In genomic region chr10:72800000-72800740, GRCh38 we compare ENCODE assay signal across 13 cellular contexts.
DNase-seq lines count a peak whose midpoint lies in the region; ATAC-seq, FAIRE-seq and TF ChIP-seq lines count a peak whose summit lies in the region.
"Had no signal": no experiment of that assay in that cellular context is flagged by ENCODE, and none has a peak within 500 bp of the region (broad histone marks: within the 10 kb centered on the region; RNA-seq: fewer than 3 reads in every experiment).

No MANE protein-coding gene starts in this region.

- no peak overlapping the region for H3K56ac ChIP-seq in H1 (replicated peaks; ENCODE audit: insufficient read length, low read depth, low read length)

- no peak overlapping the region for H4K5ac ChIP-seq in H1 (ENCODE audit: insufficient read length, low read depth, low read length)

- peak; percentile 9 for DNase-seq in NCI-H510A treated with DMSO at 0.1 percent for 48 hours (lab: John Stamatoyannopoulos, UW)
- no peak for DNase-seq in NCI-H510A (lab: John Stamatoyannopoulos, UW)
- DNase-seq in NCI-H748 treated with DMSO at 0.1 percent for 48 hours (lab: John Stamatoyannopoulos, UW): peak; percentile 3
- DNase-seq in H1 (ENCODE audit: low read depth in 1 of 2, low spot score in 2 of 2): no peak
- DNase-seq in small intestine: peak; percentile 37
- no peak for DNase-seq in C1 segment of cervical spinal cord (lab: John Stamatoyannopoulos, UW)
- no peak for DNase-seq in activated CD4-positive, alpha-beta T cell treated with anti-CD3 and anti-CD28 coated beads for 4 hours
- DNase-seq: activated CD4-positive, alpha-beta memory T cell treated with anti-CD3 and anti-CD28 coated beads for 36 hours; NCI-H2171 treated with DMSO at 0.1 percent for 48 hours; Right ventricle myocardium superior had no signal

- TF ChIP-seq RAD21 in H1 (IDR thresholded peaks at IDR 0.05 in 1 of 2, conservative IDR thresholded peaks at IDR 0.05 in 1 of 2; ENCODE audit: low read depth in 2 of 2, low read length in 2 of 2): no peak

- H3K27me3 ChIP-seq in H1 (replicated peaks in 1 of 4; ENCODE audit: control insufficient read depth in 3 of 4, extremely low read depth in 1 of 4, insufficient read depth in 3 of 4, low read length in 3 of 4) (no peaks in the 10 kb centered on the region), small intestine (ENCODE audit: control insufficient read depth in 2 of 2, insufficient read depth in 2 of 2, low read length in 2 of 2) (no peaks in the 10 kb centered on the region), gastroesophageal sphincter (no peaks in the 10 kb centered on the region)

- FAIRE-seq in H1 (lab: Jason Lieb, UNC): no peak
- peak; percentile 15 for FAIRE-seq in small intestine (lab: Jason Lieb, UNC)

- CTCF ChIA-PET in H1 (lab: Charles Lee; ENCODE audit: partially characterized antibody): interaction anchor here (2.2 kb wide), 1 partner anchor 34 kb away, joined by 5 read pairs; no protein-coding TSS in a partner anchor

- TF ChIP-seq CTCF in H1 (IDR thresholded peaks at IDR 0.05; ENCODE audit: control extremely low read depth in 1 of 3, insufficient read depth in 1 of 3, low read depth in 1 of 3, low read length in 3 of 3) (no peak), gastroesophageal sphincter (IDR thresholded peaks at IDR 0.05) (no peak)

- H3K79me2 ChIP-seq in H1 (ENCODE audit: control insufficient read depth in 1 of 2, insufficient read depth in 2 of 2, low read length in 2 of 2): peaks cover 0 to 25% of the 10 kb centered on the region in 2 experiments; a peak in 3 of 4 replicates

- H3K4me3 ChIP-seq in H1 (ENCODE audit: extremely low read depth in 1 of 4, insufficient read depth in 2 of 4, low read depth in 3 of 4, low read length in 4 of 4) (no peak overlapping the region), small intestine (ENCODE audit: low read depth in 1 of 2, low read length in 2 of 2) (no peak overlapping the region), gastroesophageal sphincter (no peak overlapping the region)
- H3K4me3 ChIP-seq: coronary artery had no signal

- H2BK12ac ChIP-seq in H1 (ENCODE audit: low read depth, low read length): 0 out of 2 replicates have a peak overlapping the region, but pooled peaks have one; percentile 5

- H2BK20ac ChIP-seq in H1 (ENCODE audit: low read length): no peak overlapping the region

- H3K9ac ChIP-seq in H1 (replicated peaks in 1 of 4; ENCODE audit: extremely low read depth in 1 of 4, low read depth in 3 of 4, low read length in 3 of 4): no peak overlapping the region

- no peak overlapping the region for H4K91ac ChIP-seq in H1 (replicated peaks; ENCODE audit: insufficient read length, low read length)

- TF ChIP-seq POLR2A in H1 (IDR thresholded peaks at IDR 0.05; ENCODE audit: control extremely low read depth in 1 of 2, low read depth in 2 of 2, low read length in 2 of 2) (no peak), gastroesophageal sphincter (IDR thresholded peaks at IDR 0.05) (no peak)

- H2AFZ ChIP-seq in H1 (ENCODE audit: low read length): no peak overlapping the region

- no peak overlapping the region for H3K23ac ChIP-seq in H1 (ENCODE audit: insufficient read length)

- no peaks in the 10 kb centered on the region for H3K23me2 ChIP-seq in H1 (ENCODE audit: low read depth, low read length)

- H2BK120ac ChIP-seq in H1 (replicated peaks; ENCODE audit: low read depth, low read length): no peak overlapping the region

- POLR2A ChIA-PET in H1 (lab: Charles Lee; ENCODE audit: partially characterized antibody): no interaction called here

- no peaks in the 10 kb centered on the region for H3K9me3 ChIP-seq in H1 (ENCODE audit: insufficient read depth in 2 of 2, low read depth in 1 of 2, low read length in 1 of 2)
- no peaks in the 10 kb centered on the region for H3K9me3 ChIP-seq in small intestine (ENCODE audit: control insufficient read depth, low read depth)
- H3K9me3 ChIP-seq in gastroesophageal sphincter: no peaks in the 10 kb centered on the region

- H3K27ac ChIP-seq in H1 (ENCODE audit: low read depth, low read length) (no peak overlapping the region), small intestine (ENCODE audit: low read depth in 1 of 2, low read length in 1 of 2) (no peak overlapping the region), gastroesophageal sphincter (no peak overlapping the region)
- H3K27ac ChIP-seq: coronary artery had no signal

- peak overlapping the region; percentile 57 for H3K4ac ChIP-seq in H1 (replicated peaks; ENCODE audit: insufficient read length, low read depth, low read length)

- no peaks in the 10 kb centered on the region; the same call in 1 of the 2 replicates for H3K79me1 ChIP-seq in H1 (ENCODE audit: low read depth, low read length)

- H3K36me3 ChIP-seq in H1 (ENCODE audit: control insufficient read depth in 2 of 4, insufficient read depth in 4 of 4, low read length in 3 of 4) (no peaks in the 10 kb centered on the region; a peak in 1 of 8 replicates), small intestine (ENCODE audit: control insufficient read depth in 2 of 2, insufficient read depth in 2 of 2, low read length in 2 of 2) (no peaks in the 10 kb centered on the region), gastroesophageal sphincter (no peaks in the 10 kb centered on the region)

- no peak overlapping the region for H2BK15ac ChIP-seq in H1 (ENCODE audit: low read length)

- no peak for TF ChIP-seq EP300 in H1 (IDR thresholded peaks at IDR 0.05; ENCODE audit: borderline replicate concordance in 1 of 2, low read depth in 2 of 2, low read length in 2 of 2)
- no peak for TF ChIP-seq EP300 in gastroesophageal sphincter (IDR thresholded peaks at IDR 0.05)

- no peak overlapping the region for H3K14ac ChIP-seq in H1 (ENCODE audit: insufficient read length)

- peaks cover 0 to 4% (median 1%) of the 10 kb centered on the region in 4 experiments; a peak in 4 of 7 replicates for H3K4me1 ChIP-seq in H1 (replicated peaks in 1 of 4; ENCODE audit: control insufficient read depth in 3 of 4, insufficient read depth in 4 of 4, low read length in 3 of 4)
- no peaks in the 10 kb centered on the region for H3K4me1 ChIP-seq in small intestine (ENCODE audit: control insufficient read depth in 2 of 2, insufficient read depth in 1 of 2, low read depth in 1 of 2, low read length in 1 of 2)
- peaks cover 0 to 18% (median 3%) of the 10 kb centered on the region in 3 donors for H3K4me1 ChIP-seq in gastroesophageal sphincter

- no peak overlapping the region for H2BK5ac ChIP-seq in H1 (ENCODE audit: low read depth, low read length)

- H3K4me2 ChIP-seq in H1 (ENCODE audit: insufficient read depth in 1 of 2, low read depth in 2 of 2, low read length in 2 of 2): 0 out of 4 replicates have a peak overlapping the region, but pooled peaks of 1 of the 2 experiments have one; percentile 8

- no peak overlapping the region for H2AK5ac ChIP-seq in H1 (ENCODE audit: low read depth, low read length)

- no peak for ATAC-seq in gastroesophageal sphincter
- ATAC-seq: activated naive CD4-positive, alpha-beta T cell treated with anti-CD3 and anti-CD28 coated beads, Interleukin-2, amount 50 U/mL, for 72 hours had no signal

- WGBS in H1 (ENCODE audit: extremely low coverage in 1 of 2, insufficient coverage in 1 of 2, insufficient read length in 1 of 2, insufficient replicate concordance in 2 of 2, low coverage in 1 of 2, low lambda C conversion rate in 2 of 2, missing lambda C conversion rate in 1 of 2), 2 experiments: 90% methylated on average over 4 of the region's 4 CpGs; no CpG with 5 or more reads in 1 of the 2 experiments
- WGBS in small intestine, 3 donors: 63 to 71% (median 69%) methylated on average over 4 of the region's 4 CpGs
- WGBS in gastroesophageal sphincter (ENCODE audit: low coverage in 1 of 2), 2 donors: 52 to 65% methylated on average over 4 of the region's 4 CpGs

- no peaks in the 10 kb centered on the region for H4K20me1 ChIP-seq in H1 (replicated peaks in 1 of 2; ENCODE audit: control insufficient read depth in 1 of 2, insufficient read depth in 2 of 2, low read length in 2 of 2)

- H4K8ac ChIP-seq in H1 (ENCODE audit: extremely low read depth, insufficient read depth, low read length): no peak overlapping the region

- H3K18ac ChIP-seq in H1 (ENCODE audit: extremely low read depth, low read length): no peak overlapping the region

TF ChIP-seq in H1, 55 proteins besides CTCF, POLR2A, EP300 and RAD21:
- TF ChIP-seq TBP (IDR thresholded peaks at IDR 0.05; ENCODE audit: low read depth, low read length): no peak

Comparison
In these comparisons a context has a peak if more than half of its experiments do, and no peak if none do; other contexts are left out.
1. DNase-seq: peak in NCI-H510A treated with DMSO at 0.1 percent for 48 hours (single experiment), NCI-H748 treated with DMSO at 0.1 percent for 48 hours (single experiment) and small intestine (single experiment); none in NCI-H510A (single experiment), H1 (0 of 2), C1 segment of cervical spinal cord (0 of 14) and activated CD4-positive, alpha-beta T cell treated with anti-CD3 and anti-CD28 coated beads for 4 hours (0 of 2).